ENCODE assay signal across 1 cellular context in the genomic region with DNA sequence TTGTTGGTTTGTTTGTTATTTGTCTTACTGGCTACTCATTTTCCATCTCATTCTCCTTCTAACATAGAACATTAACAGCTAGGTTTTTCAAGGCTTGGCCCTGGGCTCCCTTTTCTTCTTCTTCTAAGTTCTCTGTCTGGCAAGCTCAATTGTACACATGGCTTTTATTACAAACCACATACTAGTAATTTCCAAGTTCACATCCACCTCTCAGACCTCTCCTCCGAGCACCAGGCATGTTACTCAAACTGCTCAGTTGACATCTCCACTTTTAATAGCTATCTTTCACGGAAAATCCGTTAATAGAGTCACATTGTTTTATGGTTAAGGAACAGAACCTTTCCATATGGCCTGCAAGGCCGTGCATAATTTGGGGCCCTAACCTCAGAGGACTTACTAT.
TF ChIP-seq lines count a peak whose summit lies in the region.

No MANE protein-coding gene starts in this region.

TF ChIP-seq in GM23338, 12 proteins besides CTCF, POLR2A, EP300 and RAD21 (continued from another document):
- TF ChIP-seq, protein P1, sequence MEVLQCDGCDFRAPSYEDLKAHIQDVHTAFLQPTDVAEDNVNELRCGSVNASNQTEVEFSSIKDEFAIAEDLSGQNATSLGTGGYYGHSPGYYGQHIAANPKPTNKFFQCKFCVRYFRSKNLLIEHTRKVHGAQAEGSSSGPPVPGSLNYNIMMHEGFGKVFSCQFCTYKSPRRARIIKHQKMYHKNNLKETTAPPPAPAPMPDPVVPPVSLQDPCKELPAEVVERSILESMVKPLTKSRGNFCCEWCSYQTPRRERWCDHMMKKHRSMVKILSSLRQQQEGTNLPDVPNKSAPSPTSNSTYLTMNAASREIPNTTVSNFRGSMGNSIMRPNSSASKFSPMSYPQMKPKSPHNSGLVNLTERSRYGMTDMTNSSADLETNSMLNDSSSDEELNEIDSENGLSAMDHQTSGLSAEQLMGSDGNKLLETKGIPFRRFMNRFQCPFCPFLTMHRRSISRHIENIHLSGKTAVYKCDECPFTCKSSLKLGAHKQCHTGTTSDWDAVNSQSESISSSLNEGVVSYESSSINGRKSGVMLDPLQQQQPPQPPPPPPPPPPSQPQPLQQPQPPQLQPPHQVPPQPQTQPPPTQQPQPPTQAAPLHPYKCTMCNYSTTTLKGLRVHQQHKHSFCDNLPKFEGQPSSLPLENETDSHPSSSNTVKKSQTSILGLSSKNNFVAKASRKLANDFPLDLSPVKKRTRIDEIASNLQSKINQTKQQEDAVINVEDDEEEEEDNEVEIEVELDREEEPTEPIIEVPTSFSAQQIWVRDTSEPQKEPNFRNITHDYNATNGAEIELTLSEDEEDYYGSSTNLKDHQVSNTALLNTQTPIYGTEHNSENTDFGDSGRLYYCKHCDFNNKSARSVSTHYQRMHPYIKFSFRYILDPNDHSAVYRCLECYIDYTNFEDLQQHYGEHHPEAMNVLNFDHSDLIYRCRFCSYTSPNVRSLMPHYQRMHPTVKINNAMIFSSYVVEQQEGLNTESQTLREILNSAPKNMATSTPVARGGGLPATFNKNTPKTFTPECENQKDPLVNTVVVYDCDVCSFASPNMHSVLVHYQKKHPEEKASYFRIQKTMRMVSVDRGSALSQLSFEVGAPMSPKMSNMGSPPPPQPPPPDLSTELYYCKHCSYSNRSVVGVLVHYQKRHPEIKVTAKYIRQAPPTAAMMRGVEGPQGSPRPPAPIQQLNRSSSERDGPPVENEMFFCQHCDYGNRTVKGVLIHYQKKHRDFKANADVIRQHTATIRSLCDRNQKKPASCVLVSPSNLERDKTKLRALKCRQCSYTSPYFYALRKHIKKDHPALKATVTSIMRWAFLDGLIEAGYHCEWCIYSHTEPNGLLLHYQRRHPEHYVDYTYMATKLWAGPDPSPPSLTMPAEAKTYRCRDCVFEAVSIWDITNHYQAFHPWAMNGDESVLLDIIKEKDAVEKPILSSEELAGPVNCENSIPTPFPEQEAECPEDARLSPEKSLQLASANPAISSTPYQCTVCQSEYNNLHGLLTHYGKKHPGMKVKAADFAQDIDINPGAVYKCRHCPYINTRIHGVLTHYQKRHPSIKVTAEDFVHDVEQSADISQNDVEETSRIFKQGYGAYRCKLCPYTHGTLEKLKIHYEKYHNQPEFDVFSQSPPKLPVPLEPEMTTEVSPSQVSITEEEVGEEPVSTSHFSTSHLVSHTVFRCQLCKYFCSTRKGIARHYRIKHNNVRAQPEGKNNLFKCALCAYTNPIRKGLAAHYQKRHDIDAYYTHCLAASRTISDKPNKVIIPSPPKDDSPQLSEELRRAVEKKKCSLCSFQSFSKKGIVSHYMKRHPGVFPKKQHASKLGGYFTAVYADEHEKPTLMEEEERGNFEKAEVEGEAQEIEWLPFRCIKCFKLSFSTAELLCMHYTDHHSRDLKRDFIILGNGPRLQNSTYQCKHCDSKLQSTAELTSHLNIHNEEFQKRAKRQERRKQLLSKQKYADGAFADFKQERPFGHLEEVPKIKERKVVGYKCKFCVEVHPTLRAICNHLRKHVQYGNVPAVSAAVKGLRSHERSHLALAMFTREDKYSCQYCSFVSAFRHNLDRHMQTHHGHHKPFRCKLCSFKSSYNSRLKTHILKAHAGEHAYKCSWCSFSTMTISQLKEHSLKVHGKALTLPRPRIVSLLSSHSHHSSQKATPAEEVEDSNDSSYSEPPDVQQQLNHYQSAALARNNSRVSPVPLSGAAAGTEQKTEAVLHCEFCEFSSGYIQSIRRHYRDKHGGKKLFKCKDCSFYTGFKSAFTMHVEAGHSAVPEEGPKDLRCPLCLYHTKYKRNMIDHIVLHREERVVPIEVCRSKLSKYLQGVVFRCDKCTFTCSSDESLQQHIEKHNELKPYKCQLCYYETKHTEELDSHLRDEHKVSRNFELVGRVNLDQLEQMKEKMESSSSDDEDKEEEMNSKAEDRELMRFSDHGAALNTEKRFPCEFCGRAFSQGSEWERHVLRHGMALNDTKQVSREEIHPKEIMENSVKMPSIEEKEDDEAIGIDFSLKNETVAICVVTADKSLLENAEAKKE (CRISPR knock-in tag; IDR thresholded peaks at IDR 0.05) = no peak
- no peak for TF ChIP-seq EZH2phosphoT487 (IDR thresholded peaks at IDR 0.05; ENCODE audit: unreplicated experiment)
- no peak for TF ChIP-seq STAT1 (IDR thresholded peaks at IDR 0.05; ENCODE audit: unreplicated experiment)
TF ChIP-seq in GM23338: peak in this region for 0.
